34 cellular contexts compared by ENCODE assay signal in genomic region chr13:30924321-30924720, GRCh38. TPM values are rescaled to one million over a fixed set of nuclear protein-coding genes. Genes with fewer than 3 reads are reported as not detected.
"Had no signal": no experiment of that assay in that cellular context is flagged by ENCODE, and none has a peak within 500 bp of the region (broad histone marks: within the 10 kb centered on the region; RNA-seq: fewer than 3 reads in every experiment).

No MANE protein-coding gene starts in this region.

- H3K9me3 Mint-ChIP-seq: activated CD4-positive, alpha-beta T cell treated with anti-CD3 and anti-CD28 coated beads, Interleukin-2, amount 10 ng/mL, durations not matched to agents 24 days and 14 days; activated CD8-positive, alpha-beta T cell treated with anti-CD3 and anti-CD28 coated beads for 36 hours; activated naive CD4-positive, alpha-beta T cell treated with anti-CD3 and anti-CD28 coated beads, Interleukin-2, amount 50 U/mL, for 24 hours; activated T-cell treated with anti-CD3 and anti-CD28 coated beads, Interleukin-2, amount 50 U/mL, for 72 hours; activated T-helper 2 cell treated with anti-CD3 and anti-CD28 coated beads, Interferon-gamma antibody, Interleukin-2, Interleukin-4, amounts not matched to agents 10 μg/mL and 5 μg/mL and 100 μg/mL, durations not matched to agents 14 hours and 24 hours and 36 hours; T-helper 1 cell treated with Interleukin-12 subunit alpha and Interleukin-12 subunit beta and Interleukin-4 antibody, amounts not matched to agents 30 μg/mL and 1 μg/mL, for 36 hours; T-helper 2 cell treated with Interferon-gamma antibody and Interleukin-4, amounts not matched to agents 5 μg/mL and 100 μg/mL, for 36 hours had no signal

- H3K4me3 Mint-ChIP-seq: activated CD4-positive, alpha-beta T cell treated with anti-CD3 and anti-CD28 coated beads, Interleukin-2, amount 10 ng/mL, durations not matched to agents 24 days and 14 days; activated CD8-positive, alpha-beta T cell treated with anti-CD3 and anti-CD28 coated beads for 36 hours; activated naive CD4-positive, alpha-beta T cell treated with anti-CD3 and anti-CD28 coated beads, Interleukin-2, amount 50 U/mL, for 24 hours; activated naive CD8-positive, alpha-beta T cell treated with anti-CD3 and anti-CD28 coated beads, Interleukin-2, amount 10 ng/mL, durations not matched to agents 7 days and 5 days; activated T-cell treated with anti-CD3 and anti-CD28 coated beads, Interleukin-2, amount 50 U/mL, for 72 hours; brain; T-helper 1 cell treated with Interleukin-12 subunit alpha and Interleukin-12 subunit beta and Interleukin-4 antibody, amounts not matched to agents 30 μg/mL and 1 μg/mL, for 36 hours; T-helper 2 cell treated with Interferon-gamma antibody and Interleukin-4, amounts not matched to agents 5 μg/mL and 100 μg/mL, for 36 hours had no signal

- H3K9ac ChIP-seq: SK-N-SH had no signal

- H3K27me3 ChIP-seq: adrenal gland, MG63, Peyer's patch, SJSA1 had no signal

- H3K27ac Mint-ChIP-seq: activated CD4-positive, alpha-beta T cell treated with anti-CD3 and anti-CD28 coated beads, Interleukin-2, amount 10 ng/mL, durations not matched to agents 24 days and 14 days; activated CD8-positive, alpha-beta T cell treated with anti-CD3 and anti-CD28 coated beads for 36 hours; activated naive CD4-positive, alpha-beta T cell treated with anti-CD3 and anti-CD28 coated beads, Interleukin-2, amount 50 U/mL, for 24 hours; activated naive CD8-positive, alpha-beta T cell treated with anti-CD3 and anti-CD28 coated beads, Interleukin-2, amount 10 ng/mL, durations not matched to agents 7 days and 5 days; activated T-cell treated with anti-CD3 and anti-CD28 coated beads, Interleukin-2, amount 50 U/mL, for 72 hours; activated T-helper 2 cell treated with anti-CD3 and anti-CD28 coated beads, Interferon-gamma antibody, Interleukin-2, Interleukin-4, amounts not matched to agents 10 μg/mL and 5 μg/mL and 100 μg/mL, durations not matched to agents 14 hours and 24 hours and 36 hours; brain; T-helper 1 cell treated with Interleukin-12 subunit alpha and Interleukin-12 subunit beta and Interleukin-4 antibody, amounts not matched to agents 30 μg/mL and 1 μg/mL, for 36 hours; T-helper 2 cell treated with Interferon-gamma antibody and Interleukin-4, amounts not matched to agents 5 μg/mL and 100 μg/mL, for 36 hours had no signal

- H3K4me1 ChIP-seq: adrenal gland, Peyer's patch had no signal

- H3K36me3 Mint-ChIP-seq: activated naive CD4-positive, alpha-beta T cell treated with anti-CD3 and anti-CD28 coated beads, Interleukin-2, amount 50 U/mL, for 24 hours; brain had no signal

- H3K36me3 ChIP-seq: adrenal gland, MG63, Peyer's patch, SJSA1 had no signal

- ATAC-seq: activated CD8-positive, alpha-beta T cell treated with anti-CD3 and anti-CD28 coated beads for 36 hours; activated T-cell treated with anti-CD3 and anti-CD28 coated beads, Interleukin-2, amount 50 U/mL, for 72 hours; PC-3 had no signal

- H3K27ac ChIP-seq: adrenal gland, Peyer's patch, SJSA1 had no signal

- H3K9me3 ChIP-seq: adrenal gland, MG63, Peyer's patch, SJSA1, SK-N-SH had no signal

- H3K4me3 ChIP-seq: adrenal gland, MG63, Peyer's patch, SJSA1 had no signal

- H3K4me2 ChIP-seq: SK-N-SH had no signal

- DNase-seq: activated CD4-positive, alpha-beta T cell treated with anti-CD3 and anti-CD28 coated beads, Interleukin-2, amount 10 ng/mL, durations not matched to agents 24 days and 14 days; activated CD4-positive, alpha-beta T cell treated with anti-CD3 and anti-CD28 coated beads, Interleukin-2, amount 50 U/mL, for 4 hours; activated CD8-positive, alpha-beta T cell treated with anti-CD3 and anti-CD28 coated beads for 36 hours; activated gamma-delta T cell; activated naive CD4-positive, alpha-beta T cell treated with Interleukin-2 at 50 U/mL for 16 hours; activated naive CD8-positive, alpha-beta T cell treated with anti-CD3 and anti-CD28 coated beads, Interleukin-2, amount 10 ng/mL, durations not matched to agents 7 days and 5 days; activated T-cell treated with anti-CD3 and anti-CD28 coated beads, Interleukin-2, amount 50 U/mL, for 1 hour; activated T-cell treated with anti-CD3 and anti-CD28 coated beads, Interleukin-2, amount 50 U/mL, for 72 hours; adrenal gland; anterior cingulate cortex; Kasumi-1; KG1; MG63; NCI-H1048; NCI-H1105 treated with DMSO at 0.1 percent for 48 hours; NCI-H1436; NCI-H1694; NCI-H2029; NCI-H345; NK-92 treated with Interleukin-12 subunit alpha and Interleukin-12 subunit beta, amount 100 ng/mL, for 24 hours; PC-3; Peyer's patch; RPMI8226; SHP77 treated with DMSO at 0.1 percent for 48 hours; SK-N-SH had no signal

RNA-seq across cellular contexts. Expression of gene TEX26, which starts 8.1 kb away (rescaled TPM):
- total RNA-seq: activated CD4-positive, alpha-beta T cell treated with anti-CD3 and anti-CD28 coated beads, Interleukin-2, amount 10 ng/mL, durations not matched to agents 24 days and 14 days; activated CD8-positive, alpha-beta memory T cell treated with anti-CD3 and anti-CD28 coated beads for 36 hours; activated CD8-positive, alpha-beta T cell treated with anti-CD3 and anti-CD28 coated beads for 36 hours; activated naive CD8-positive, alpha-beta T cell treated with anti-CD3 and anti-CD28 coated beads, Interleukin-2, amount 10 ng/mL, durations not matched to agents 7 days and 5 days; activated T-cell treated with anti-CD3 and anti-CD28 coated beads, Interleukin-2, amount 50 U/mL, for 72 hours; activated T-helper 2 cell treated with anti-CD3 and anti-CD28 coated beads, Interferon-gamma antibody, Interleukin-2, Interleukin-4, amounts not matched to agents 10 μg/mL and 5 μg/mL and 100 μg/mL, durations not matched to agents 14 hours and 24 hours and 36 hours; bronchial epithelial cell; NCI-H460; PC-3; Peyer's patch; SJSA1 had no signal
- polyA plus RNA-seq: SK-N-SH had no signal

RNA-seq across cellular contexts. Expression of gene MEDAG, which starts 18.2 kb away (rescaled TPM):
- total RNA-seq: activated CD4-positive, alpha-beta T cell treated with anti-CD3 and anti-CD28 coated beads, Interleukin-2, amount 10 ng/mL, durations not matched to agents 24 days and 14 days; activated CD8-positive, alpha-beta memory T cell treated with anti-CD3 and anti-CD28 coated beads for 36 hours; activated CD8-positive, alpha-beta T cell treated with anti-CD3 and anti-CD28 coated beads for 36 hours; activated naive CD8-positive, alpha-beta T cell treated with anti-CD3 and anti-CD28 coated beads, Interleukin-2, amount 10 ng/mL, durations not matched to agents 7 days and 5 days; activated T-helper 2 cell treated with anti-CD3 and anti-CD28 coated beads, Interferon-gamma antibody, Interleukin-2, Interleukin-4, amounts not matched to agents 10 μg/mL and 5 μg/mL and 100 μg/mL, durations not matched to agents 14 hours and 24 hours and 36 hours; NCI-H460; PC-3; SJSA1 had no signal
- polyA plus RNA-seq: SK-N-SH had no signal
